In genomic region chr22:29014773-29015172, GRCh38 we compare ENCODE assay signal across 26 cellular contexts. TPM values are rescaled to one million over a fixed set of nuclear protein-coding genes. Genes with fewer than 3 reads are reported as not detected.
"Had no signal": no experiment of that assay in that cellular context is flagged by ENCODE, and none has a peak within 500 bp of the region (broad histone marks: within the 10 kb centered on the region; RNA-seq: fewer than 3 reads in every experiment).

No MANE protein-coding gene starts in this region.

- H3K4me1 ChIP-seq: sigmoid colon, vagina had no signal

- H3K4me3 Mint-ChIP-seq: memory B cell; naive B cell; stimulated activated naive B cell treated with anti-CD40 and anti-IgM and Interleukin-4, amounts not matched to agents 10 μg/mL and 1 μg/mL and 100 μg/mL, for 72 hours; T-cell; T-helper 2 cell treated with Interferon-gamma antibody and Interleukin-4, amounts not matched to agents 5 μg/mL and 100 μg/mL, for 36 hours; type B pancreatic cell; WTC11 had no signal

- H3K36me3 ChIP-seq: ascending aorta, esophagus squamous epithelium, gastrocnemius medialis, neutrophil, pancreas, sigmoid colon, thoracic aorta had no signal

- H3K27me3 ChIP-seq: ascending aorta, esophagus squamous epithelium, gastrocnemius medialis, pancreas, sigmoid colon, vagina had no signal

- DNase-seq: activated T-cell treated with anti-CD3 and anti-CD28 coated beads, Interleukin-2, amount 50 U/mL, for 1 hour; esophagus squamous epithelium; gastrocnemius medialis; hypothalamus; left cardiac atrium; naive B cell; pancreas; psoas muscle; sigmoid colon; stimulated activated CD4-positive, alpha-beta T cell treated with anti-CD3 and anti-CD28 coated beads, Interleukin-15, amount 100 ng/mL, for 24 hours; stimulated activated CD8-positive, alpha-beta memory T cell treated with anti-CD3 and anti-CD28 coated beads, Interleukin-4, amount 100 ng/mL, for 48 hours; stimulated activated naive B cell treated with anti-CD40 and anti-IgM and Interleukin-4, amounts not matched to agents 10 μg/mL and 1 μg/mL and 100 μg/mL, for 72 hours; T-cell had no signal

- ATAC-seq: activated naive CD4-positive, alpha-beta T cell treated with anti-CD3 and anti-CD28 coated beads, Interleukin-2, amount 50 U/mL, for 72 hours; gastrocnemius medialis; left cardiac atrium; pancreas; psoas muscle; stimulated activated naive B cell treated with anti-CD40 and anti-IgM and Interleukin-4, amounts not matched to agents 10 μg/mL and 1 μg/mL and 100 μg/mL, for 72 hours; WTC11 had no signal

- H3K27ac ChIP-seq: ascending aorta, coronary artery, esophagus squamous epithelium, gastrocnemius medialis, neutrophil, psoas muscle, sigmoid colon, thoracic aorta, vagina had no signal

- H3K4me2 ChIP-seq: smooth muscle cell had no signal

- H3K4me3 ChIP-seq: ascending aorta, coronary artery, esophagus squamous epithelium, gastrocnemius medialis, pancreas, psoas muscle, sigmoid colon, smooth muscle cell, thoracic aorta, vagina had no signal

- H3K27ac Mint-ChIP-seq: activated naive CD4-positive, alpha-beta T cell treated with anti-CD3 and anti-CD28 coated beads, Interleukin-2, amount 50 U/mL, for 72 hours; memory B cell; stimulated activated naive B cell treated with anti-CD40 and anti-IgM and Interleukin-4, amounts not matched to agents 10 μg/mL and 1 μg/mL and 100 μg/mL, for 72 hours; T-cell; T-helper 2 cell treated with Interferon-gamma antibody and Interleukin-4, amounts not matched to agents 5 μg/mL and 100 μg/mL, for 36 hours; type B pancreatic cell; WTC11 had no signal

- H3K27me3 Mint-ChIP-seq: type B pancreatic cell had no signal

- H3K9me3 ChIP-seq: ascending aorta, esophagus squamous epithelium, gastrocnemius medialis, neutrophil, pancreas, psoas muscle, sigmoid colon, thoracic aorta, vagina had no signal

RNA-seq across cellular contexts. Expression of gene C22orf31, which starts 46.9 kb away (rescaled TPM):
- total RNA-seq: activated naive CD4-positive, alpha-beta T cell treated with anti-CD3 and anti-CD28 coated beads, Interleukin-2, amount 50 U/mL, for 72 hours; ascending aorta; gastrocnemius medialis; left cardiac atrium; mucosa of gallbladder; pancreas; psoas muscle; sigmoid colon; smooth muscle cell; T-cell; thoracic aorta; vagina; WTC11 had no signal
- polyA plus RNA-seq: liver, psoas muscle, smooth muscle cell had no signal
